Comparison of ENCODE assay signal across 8 cellular contexts in genomic region chr4:187777954-187778353, GRCh38.
"Had no signal": no experiment of that assay in that cellular context is flagged by ENCODE, and none has a peak within 500 bp of the region (broad histone marks: within the 10 kb centered on the region; RNA-seq: fewer than 3 reads in every experiment).

No MANE protein-coding gene starts in this region.

- H3K9me3 ChIP-seq: HAP-1 had no signal

- H3K36me3 ChIP-seq: HAP-1 had no signal

- H2AFZ ChIP-seq: GM23248 had no signal

- ATAC-seq: HCT116, K562 had no signal

- H3K27ac Mint-ChIP-seq: HFFc6 had no signal

- H3K27ac ChIP-seq: GM23248 had no signal

- H3K4me3 Mint-ChIP-seq: HFFc6 had no signal

- DNase-seq: GM23248, H7, HFFc6, IMR-90, KG1 had no signal

- H3K4me1 ChIP-seq: HAP-1 had no signal

- H3K9ac ChIP-seq: GM23248 had no signal

- H3K4me3 ChIP-seq: GM23248, HAP-1, K562 had no signal
